8 cellular contexts compared by ENCODE assay signal in the genomic region with DNA sequence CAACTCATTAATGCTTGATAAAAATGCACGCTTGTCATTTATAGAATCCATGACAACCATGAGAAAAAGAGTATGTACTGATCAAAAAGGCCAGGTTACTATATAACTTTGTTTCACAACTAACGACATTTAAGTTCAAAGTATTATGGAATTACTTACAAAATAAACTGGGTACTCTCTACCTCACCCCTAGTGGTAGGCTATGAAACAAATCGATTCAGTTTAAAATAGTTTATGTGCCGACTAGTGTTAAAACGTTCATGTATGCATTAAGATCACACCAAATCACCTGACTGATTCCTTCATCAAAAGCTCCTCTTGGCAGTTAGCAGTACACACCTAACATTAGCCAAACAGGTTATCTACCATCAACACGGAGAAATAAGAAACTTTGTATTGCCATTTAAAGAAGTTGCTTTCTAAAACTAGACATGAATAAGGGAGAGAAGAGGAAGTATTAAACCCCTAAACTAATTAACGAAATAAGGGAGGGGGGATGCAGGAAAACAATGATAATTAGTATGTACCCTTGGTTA.
DNase-seq lines count a peak whose midpoint lies in the region; ATAC-seq and TF ChIP-seq lines count a peak whose summit lies in the region.

No MANE protein-coding gene starts in this region.

- no peaks in the 10 kb centered on the region for H3K9me3 ChIP-seq in liver (ENCODE audit: control insufficient read depth in 4 of 4, low read length in 3 of 4)
- H3K9me3 ChIP-seq in mucosa of descending colon, result no peaks in the 10 kb centered on the region

- H3K9ac ChIP-seq in liver (ENCODE audit: low read depth in 1 of 2, low read length in 2 of 2), result no peak overlapping the region

- H3K36me3 ChIP-seq in liver (ENCODE audit: control insufficient read depth in 4 of 4, insufficient read depth in 3 of 4, low read depth in 1 of 4, low read length in 3 of 4) (no peaks in the 10 kb centered on the region), mucosa of descending colon (ENCODE audit: low read depth) (no peaks in the 10 kb centered on the region)

- H3K36me3 Mint-ChIP-seq in T-cell, result peaks cover under 1% of the 10 kb centered on the region

- peaks cover 2 to 23% (median 9%) of the 10 kb centered on the region in 4 donors for H3K4me1 ChIP-seq in liver (ENCODE audit: control insufficient read depth in 4 of 4, insufficient read depth in 4 of 4, low read length in 3 of 4)
- no peaks in the 10 kb centered on the region for H3K4me1 ChIP-seq in mucosa of descending colon (ENCODE audit: low read depth)

- DNase-seq in COR-L47 (lab: John Stamatoyannopoulos, UW) (peak; percentile 23), NAMALWA (ENCODE audit: low spot score) (peak; percentile 25), T-cell (no peak), A172 (ENCODE audit: low spot score) (no peak), mucosa of descending colon (no peak), NCI-H2029 treated with DMSO at 0.1 percent for 48 hours (lab: John Stamatoyannopoulos, UW) (no peak)
- DNase-seq in stimulated activated CD4-positive, alpha-beta T cell treated with anti-CD3 and anti-CD28 coated beads, Interleukin-4, amount 100 ng/mL, for 1 hour, result no peak

- TF ChIP-seq CTCF in liver (IDR thresholded peaks at IDR 0.05; ENCODE audit: low read depth, low read length, missing input control) (peak; percentile 34), mucosa of descending colon (IDR thresholded peaks at IDR 0.05) (no peak)

- POLR2A ChIA-PET in T-cell (lab: Charles Lee), result interaction anchor here in 1 of 2 donors (0.7 kb wide), 1 partner anchor 10 kb away, joined by 10 read pairs; no protein-coding TSS in a partner anchor

- H3K4me3 Mint-ChIP-seq in T-cell, result peak overlapping the region in 2 of 3 donors; percentile 26 to 50

- CTCF ChIA-PET in T-cell (lab: Charles Lee), result interaction anchor here in 1 of 2 donors (0.7 kb wide), 1 partner anchor 11 kb away, joined by 3 read pairs; no protein-coding TSS in a partner anchor

- intact Hi-C loops in mucosa of descending colon (cut with DNase I, micrococcal nuclease), result no loop called here

- ATAC-seq in T-cell (replicated peaks in 1 of 4) (no peak), mucosa of descending colon (no peak)

- H3K27me3 Mint-ChIP-seq in T-cell, result no peaks in the 10 kb centered on the region

- 45% methylated on average over 7 of the region's 7 CpGs for WGBS in liver

- H3K27ac ChIP-seq in liver (ENCODE audit: low read depth in 1 of 2, low read length in 2 of 2), result peak overlapping the region in 1 of 2 donors; percentile 39

- H3K27ac Mint-ChIP-seq in T-cell, result no peak overlapping the region

- no peaks in the 10 kb centered on the region for H3K9me3 Mint-ChIP-seq in T-cell

- H3K27me3 ChIP-seq in liver (ENCODE audit: control insufficient read depth in 4 of 4, insufficient read depth in 4 of 4, low read length in 3 of 4), result no peaks in the 10 kb centered on the region

- peak; percentile 37 to 54 for TF ChIP-seq RAD21 in liver (IDR thresholded peaks at IDR 0.05)

- H3K4me1 Mint-ChIP-seq in T-cell, result peaks cover 44 to 66% (median 65%) of the 10 kb centered on the region in 3 donors

- H3K4me3 ChIP-seq in liver (ENCODE audit: low read depth in 1 of 3, low read length in 3 of 3) (peak overlapping the region in 1 of 3 donors; percentile 20), mucosa of descending colon (no peak overlapping the region)

TF ChIP-seq in liver, 16 proteins besides CTCF, POLR2A, EP300 and RAD21:
- TF ChIP-seq JUND (IDR thresholded peaks at IDR 0.05) (peak in 1 of 2 donors; percentile 22), TAF1 (conservative IDR thresholded peaks at IDR 0.05) (no peak), HNF4G (IDR thresholded peaks at IDR 0.05) (no peak), HNF4A (conservative IDR thresholded peaks at IDR 0.05) (peak; percentile 36 to 51), EGR1 (IDR thresholded peaks at IDR 0.05; ENCODE audit: low read depth in 2 of 2) (no peak), FOXA2 (IDR thresholded peaks at IDR 0.05) (no peak), NR2F2 (IDR thresholded peaks at IDR 0.05) (no peak), GABPA (IDR thresholded peaks at IDR 0.05 in 1 of 2, conservative IDR thresholded peaks at IDR 0.05 in 1 of 2) (no peak), RXRA (IDR thresholded peaks at IDR 0.05) (peak in 1 of 2 donors; percentile 31), SP1 (IDR thresholded peaks at IDR 0.05) (no peak), YY1 (IDR thresholded peaks at IDR 0.05) (peak; percentile 7), FOXA1 (IDR thresholded peaks at IDR 0.05) (no peak)
- TF ChIP-seq, protein P1, sequence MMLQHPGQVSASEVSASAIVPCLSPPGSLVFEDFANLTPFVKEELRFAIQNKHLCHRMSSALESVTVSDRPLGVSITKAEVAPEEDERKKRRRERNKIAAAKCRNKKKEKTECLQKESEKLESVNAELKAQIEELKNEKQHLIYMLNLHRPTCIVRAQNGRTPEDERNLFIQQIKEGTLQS (IDR thresholded peaks at IDR 0.05), result no peak
- TF ChIP-seq, protein P2, sequence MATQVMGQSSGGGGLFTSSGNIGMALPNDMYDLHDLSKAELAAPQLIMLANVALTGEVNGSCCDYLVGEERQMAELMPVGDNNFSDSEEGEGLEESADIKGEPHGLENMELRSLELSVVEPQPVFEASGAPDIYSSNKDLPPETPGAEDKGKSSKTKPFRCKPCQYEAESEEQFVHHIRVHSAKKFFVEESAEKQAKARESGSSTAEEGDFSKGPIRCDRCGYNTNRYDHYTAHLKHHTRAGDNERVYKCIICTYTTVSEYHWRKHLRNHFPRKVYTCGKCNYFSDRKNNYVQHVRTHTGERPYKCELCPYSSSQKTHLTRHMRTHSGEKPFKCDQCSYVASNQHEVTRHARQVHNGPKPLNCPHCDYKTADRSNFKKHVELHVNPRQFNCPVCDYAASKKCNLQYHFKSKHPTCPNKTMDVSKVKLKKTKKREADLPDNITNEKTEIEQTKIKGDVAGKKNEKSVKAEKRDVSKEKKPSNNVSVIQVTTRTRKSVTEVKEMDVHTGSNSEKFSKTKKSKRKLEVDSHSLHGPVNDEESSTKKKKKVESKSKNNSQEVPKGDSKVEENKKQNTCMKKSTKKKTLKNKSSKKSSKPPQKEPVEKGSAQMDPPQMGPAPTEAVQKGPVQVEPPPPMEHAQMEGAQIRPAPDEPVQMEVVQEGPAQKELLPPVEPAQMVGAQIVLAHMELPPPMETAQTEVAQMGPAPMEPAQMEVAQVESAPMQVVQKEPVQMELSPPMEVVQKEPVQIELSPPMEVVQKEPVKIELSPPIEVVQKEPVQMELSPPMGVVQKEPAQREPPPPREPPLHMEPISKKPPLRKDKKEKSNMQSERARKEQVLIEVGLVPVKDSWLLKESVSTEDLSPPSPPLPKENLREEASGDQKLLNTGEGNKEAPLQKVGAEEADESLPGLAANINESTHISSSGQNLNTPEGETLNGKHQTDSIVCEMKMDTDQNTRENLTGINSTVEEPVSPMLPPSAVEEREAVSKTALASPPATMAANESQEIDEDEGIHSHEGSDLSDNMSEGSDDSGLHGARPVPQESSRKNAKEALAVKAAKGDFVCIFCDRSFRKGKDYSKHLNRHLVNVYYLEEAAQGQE (IDR thresholded peaks at IDR 0.05), result no peak
- TF ChIP-seq, protein P3, sequence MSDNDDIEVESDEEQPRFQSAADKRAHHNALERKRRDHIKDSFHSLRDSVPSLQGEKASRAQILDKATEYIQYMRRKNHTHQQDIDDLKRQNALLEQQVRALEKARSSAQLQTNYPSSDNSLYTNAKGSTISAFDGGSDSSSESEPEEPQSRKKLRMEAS (IDR thresholded peaks at IDR 0.05), result no peak
- TF ChIP-seq, protein P4, sequence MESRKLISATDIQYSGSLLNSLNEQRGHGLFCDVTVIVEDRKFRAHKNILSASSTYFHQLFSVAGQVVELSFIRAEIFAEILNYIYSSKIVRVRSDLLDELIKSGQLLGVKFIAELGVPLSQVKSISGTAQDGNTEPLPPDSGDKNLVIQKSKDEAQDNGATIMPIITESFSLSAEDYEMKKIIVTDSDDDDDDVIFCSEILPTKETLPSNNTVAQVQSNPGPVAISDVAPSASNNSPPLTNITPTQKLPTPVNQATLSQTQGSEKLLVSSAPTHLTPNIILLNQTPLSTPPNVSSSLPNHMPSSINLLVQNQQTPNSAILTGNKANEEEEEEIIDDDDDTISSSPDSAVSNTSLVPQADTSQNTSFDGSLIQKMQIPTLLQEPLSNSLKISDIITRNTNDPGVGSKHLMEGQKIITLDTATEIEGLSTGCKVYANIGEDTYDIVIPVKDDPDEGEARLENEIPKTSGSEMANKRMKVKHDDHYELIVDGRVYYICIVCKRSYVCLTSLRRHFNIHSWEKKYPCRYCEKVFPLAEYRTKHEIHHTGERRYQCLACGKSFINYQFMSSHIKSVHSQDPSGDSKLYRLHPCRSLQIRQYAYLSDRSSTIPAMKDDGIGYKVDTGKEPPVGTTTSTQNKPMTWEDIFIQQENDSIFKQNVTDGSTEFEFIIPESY (IDR thresholded peaks at IDR 0.05), result no peak

Comparison
In these comparisons a context has a peak if more than half of its experiments do, and no peak if none do; other contexts are left out.
1. DNase-seq: peak in COR-L47 (single experiment) and NAMALWA (single experiment); none in T-cell (0 of 34), A172 (single experiment), mucosa of descending colon (0 of 3), stimulated activated CD4-positive, alpha-beta T cell treated with anti-CD3 and anti-CD28 coated beads, Interleukin-4, amount 100 ng/mL, for 1 hour (single experiment) and NCI-H2029 treated with DMSO at 0.1 percent for 48 hours (single experiment).